ENCODE assay signal across 1 cellular context in genomic region chr7:29288534-29289091, GRCh38.
TF ChIP-seq lines count a peak whose summit lies in the region.

No MANE protein-coding gene starts in this region.

TF ChIP-seq in H1, 55 proteins besides CTCF, POLR2A, EP300 and RAD21:
- TF ChIP-seq CHD7 (IDR thresholded peaks at IDR 0.05; ENCODE audit: insufficient replicate concordance, low read length) = peak; percentile 39
- TF ChIP-seq NANOG (IDR thresholded peaks at IDR 0.05; ENCODE audit: insufficient read depth, low read depth, low read length, poor library complexity, severe bottlenecking) = peak; percentile 17
- peak; percentile 23 to 62 for TF ChIP-seq BCL11A (IDR thresholded peaks at IDR 0.05; ENCODE audit: low read depth in 2 of 2, low read length in 2 of 2)
- no peak for TF ChIP-seq CBX5 (IDR thresholded peaks at IDR 0.05; ENCODE audit: low read depth, low read length)
- TF ChIP-seq ASH2L (IDR thresholded peaks at IDR 0.05; ENCODE audit: low read length) = peak; percentile 63
- 0 out of 4 replicates have a peak, but pooled peaks of 1 of the 2 experiments have one; percentile 28 for TF ChIP-seq SIN3A (conservative IDR thresholded peaks at IDR 0.05 in 1 of 2, IDR thresholded peaks at IDR 0.05 in 1 of 2; ENCODE audit: low read depth in 1 of 2, low read length in 2 of 2)
- no peak for TF ChIP-seq PHF8 (conservative IDR thresholded peaks at IDR 0.05; ENCODE audit: low read depth, low read length)
- TF ChIP-seq USF2 (IDR thresholded peaks at IDR 0.05; ENCODE audit: low read length) = no peak
- 0 out of 2 replicates have a peak, but pooled peaks have one; percentile 10 for TF ChIP-seq SP1 (IDR thresholded peaks at IDR 0.05; ENCODE audit: low read depth, low read length)
- no peak for TF ChIP-seq KDM4A (IDR thresholded peaks at IDR 0.05; ENCODE audit: low read depth, low read length, severe bottlenecking)
- no peak for TF ChIP-seq EGR1 (IDR thresholded peaks at IDR 0.05; ENCODE audit: borderline replicate concordance, low read depth, low read length)
- TF ChIP-seq HDAC2 (IDR thresholded peaks at IDR 0.05; ENCODE audit: borderline replicate concordance in 1 of 2, low read depth in 2 of 2, low read length in 2 of 2) = no peak
- no peak for TF ChIP-seq POLR2AphosphoS5 (IDR thresholded peaks at IDR 0.05; ENCODE audit: low read depth, low read length)
- no peak for TF ChIP-seq TEAD4 (IDR thresholded peaks at IDR 0.05; ENCODE audit: low read depth, low read length)
